In genomic region chr5:27908341-27908740, GRCh38 we compare ENCODE assay signal across 33 cellular contexts.
"Had no signal": no experiment of that assay in that cellular context is flagged by ENCODE, and none has a peak within 500 bp of the region (broad histone marks: within the 10 kb centered on the region; RNA-seq: fewer than 3 reads in every experiment).

No MANE protein-coding gene starts in this region.

- FAIRE-seq: frontal cortex, islet of Langerhans, small intestine had no signal

- H3K4me1 Mint-ChIP-seq: activated CD4-positive, alpha-beta T cell treated with anti-CD3 and anti-CD28 coated beads, Interleukin-2, amount 10 ng/mL, durations not matched to agents 24 days and 14 days; activated naive CD8-positive, alpha-beta T cell treated with anti-CD3 and anti-CD28 coated beads for 36 hours; brain; naive thymus-derived CD4-positive, alpha-beta T cell; stimulated activated memory B cell treated with anti-CD40 and anti-IgM and Interleukin-4, amounts not matched to agents 10 μg/mL and 1 μg/mL and 100 μg/mL, for 72 hours; stimulated activated naive CD8-positive, alpha-beta T cell treated with anti-CD3 and anti-CD28 coated beads, Interleukin-15, amount 100 ng/mL, for 72 hours had no signal

- H3K4me3 ChIP-seq: adrenal gland, ascending aorta, esophagus squamous epithelium, left ventricle myocardium inferior, ovary, sigmoid colon, thyroid gland, upper lobe of left lung, vagina had no signal

- H3K27ac Mint-ChIP-seq: activated CD4-positive, alpha-beta memory T cell treated with anti-CD3 and anti-CD28 coated beads for 36 hours; activated CD4-positive, alpha-beta T cell treated with anti-CD3 and anti-CD28 coated beads, Interleukin-2, amount 10 ng/mL, durations not matched to agents 24 days and 14 days; activated naive CD4-positive, alpha-beta T cell treated with anti-CD3 and anti-CD28 coated beads for 36 hours; activated naive CD8-positive, alpha-beta T cell treated with anti-CD3 and anti-CD28 coated beads for 36 hours; activated T-helper 1 cell treated with anti-CD3 and anti-CD28 coated beads, Interleukin-12 subunit alpha, Interleukin-12 subunit beta, Interleukin-2, Interleukin-4 antibody, amounts not matched to agents 30 ng/mL and 10 ng/mL and 1 ng/mL, durations not matched to agents 14 hours and 24 hours and 36 hours; brain; mesothelial cell of epicardium; naive thymus-derived CD4-positive, alpha-beta T cell; progenitor cell of endocrine pancreas; stimulated activated memory B cell treated with anti-CD40 and anti-IgM and Interleukin-4, amounts not matched to agents 10 μg/mL and 1 μg/mL and 100 μg/mL, for 72 hours; stimulated activated naive CD8-positive, alpha-beta T cell treated with anti-CD3 and anti-CD28 coated beads, Interleukin-15, amount 100 ng/mL, for 72 hours had no signal

- H3K4me3 Mint-ChIP-seq: activated CD4-positive, alpha-beta memory T cell treated with anti-CD3 and anti-CD28 coated beads for 36 hours; activated CD4-positive, alpha-beta T cell treated with anti-CD3 and anti-CD28 coated beads, Interleukin-2, amount 10 ng/mL, durations not matched to agents 24 days and 14 days; activated naive CD4-positive, alpha-beta T cell treated with anti-CD3 and anti-CD28 coated beads for 36 hours; activated naive CD8-positive, alpha-beta T cell treated with anti-CD3 and anti-CD28 coated beads for 36 hours; activated T-helper 1 cell treated with anti-CD3 and anti-CD28 coated beads, Interleukin-12 subunit alpha, Interleukin-12 subunit beta, Interleukin-2, Interleukin-4 antibody, amounts not matched to agents 30 ng/mL and 10 ng/mL and 1 ng/mL, durations not matched to agents 14 hours and 24 hours and 36 hours; brain; mesothelial cell of epicardium; naive thymus-derived CD4-positive, alpha-beta T cell; stimulated activated memory B cell treated with anti-CD40 and anti-IgM and Interleukin-4, amounts not matched to agents 10 μg/mL and 1 μg/mL and 100 μg/mL, for 72 hours; stimulated activated naive CD8-positive, alpha-beta T cell treated with anti-CD3 and anti-CD28 coated beads, Interleukin-15, amount 100 ng/mL, for 72 hours had no signal

- H3K9me3 Mint-ChIP-seq: brain; stimulated activated memory B cell treated with anti-CD40 and anti-IgM and Interleukin-4, amounts not matched to agents 10 μg/mL and 1 μg/mL and 100 μg/mL, for 72 hours had no signal

- H3K27me3 ChIP-seq: adrenal gland, ascending aorta, esophagus squamous epithelium, ovary, sigmoid colon, thyroid gland, upper lobe of left lung, vagina had no signal

- ATAC-seq: naive thymus-derived CD4-positive, alpha-beta T cell; stimulated activated memory B cell treated with anti-CD40 and anti-IgM and Interleukin-4, amounts not matched to agents 10 μg/mL and 1 μg/mL and 100 μg/mL, for 72 hours; stimulated activated naive CD8-positive, alpha-beta T cell treated with anti-CD3 and anti-CD28 coated beads, Interleukin-15, amount 100 ng/mL, for 72 hours had no signal

- H3K27ac ChIP-seq: adrenal gland, ascending aorta, esophagus squamous epithelium, left ventricle myocardium inferior, ovary, sigmoid colon, thyroid gland, upper lobe of left lung, vagina had no signal

- H3K36me3 Mint-ChIP-seq: activated CD4-positive, alpha-beta memory T cell treated with anti-CD3 and anti-CD28 coated beads for 36 hours; activated naive CD8-positive, alpha-beta T cell treated with anti-CD3 and anti-CD28 coated beads for 36 hours; brain; mesothelial cell of epicardium; naive thymus-derived CD4-positive, alpha-beta T cell; stimulated activated memory B cell treated with anti-CD40 and anti-IgM and Interleukin-4, amounts not matched to agents 10 μg/mL and 1 μg/mL and 100 μg/mL, for 72 hours had no signal

- H3K27me3 Mint-ChIP-seq: activated CD4-positive, alpha-beta memory T cell treated with anti-CD3 and anti-CD28 coated beads for 36 hours; activated CD4-positive, alpha-beta T cell treated with anti-CD3 and anti-CD28 coated beads, Interleukin-2, amount 10 ng/mL, durations not matched to agents 24 days and 14 days; activated naive CD8-positive, alpha-beta T cell treated with anti-CD3 and anti-CD28 coated beads for 36 hours; naive thymus-derived CD4-positive, alpha-beta T cell; progenitor cell of endocrine pancreas; stimulated activated memory B cell treated with anti-CD40 and anti-IgM and Interleukin-4, amounts not matched to agents 10 μg/mL and 1 μg/mL and 100 μg/mL, for 72 hours; stimulated activated naive CD8-positive, alpha-beta T cell treated with anti-CD3 and anti-CD28 coated beads, Interleukin-15, amount 100 ng/mL, for 72 hours had no signal

- DNase-seq: activated CD4-positive, alpha-beta memory T cell treated with anti-CD3 and anti-CD28 coated beads for 36 hours; activated CD4-positive, alpha-beta T cell treated with anti-CD3 and anti-CD28 coated beads, Interleukin-2, amount 10 ng/mL, durations not matched to agents 24 days and 14 days; activated CD4-positive, CD25-positive, alpha-beta regulatory T cell treated with anti-CD3 and anti-CD28 coated beads, Interleukin-2, amount 50 U/mL, for 72 hours; activated CD8-positive, alpha-beta memory T cell treated with anti-CD3 and anti-CD28 coated beads, Interleukin-2, amount 50 U/mL, for 4 hours; activated effector memory CD4-positive, alpha-beta T cell treated with anti-CD3 and anti-CD28 coated beads, Interleukin-2, amount 50 U/mL, for 16 hours; activated naive CD4-positive, alpha-beta T cell treated with anti-CD3 and anti-CD28 coated beads for 36 hours; activated naive CD8-positive, alpha-beta T cell treated with anti-CD3 and anti-CD28 coated beads for 36 hours; activated T-cell treated with anti-CD3 and anti-CD28 coated beads, Interleukin-2, amount 50 U/mL, for 1 hour; adrenal gland; caudate nucleus; esophagus squamous epithelium; left ventricle myocardium inferior; naive thymus-derived CD4-positive, alpha-beta T cell; ovary; sigmoid colon; small intestine; stimulated activated CD4-positive, alpha-beta T cell treated with anti-CD3 and anti-CD28 coated beads, Interleukin-1b, Interleukin-23, amount 100 ng/mL, for 48 hours; stimulated activated CD4-positive, alpha-beta T cell treated with anti-CD3 and anti-CD28 coated beads, Interleukin-4, amount 100 ng/mL, for 4 hours; stimulated activated CD8-positive, alpha-beta memory T cell treated with anti-CD3 and anti-CD28 coated beads, Interleukin-4, amount 100 ng/mL, for 48 hours; stimulated activated naive CD8-positive, alpha-beta T cell treated with anti-CD3 and anti-CD28 coated beads, Interleukin-15, amount 100 ng/mL, for 72 hours; substantia nigra; T-helper 2 cell; thyroid gland; upper lobe of left lung had no signal

- H3K9me3 ChIP-seq: adrenal gland, ascending aorta, ovary, sigmoid colon, thyroid gland, upper lobe of left lung, vagina had no signal

- H3K36me3 ChIP-seq: adrenal gland, ascending aorta, esophagus squamous epithelium, left ventricle myocardium inferior, ovary, sigmoid colon, thyroid gland, upper lobe of left lung, vagina had no signal

- H3K4me1 ChIP-seq: adrenal gland, ascending aorta, esophagus squamous epithelium, left ventricle myocardium inferior, sigmoid colon, thyroid gland, upper lobe of left lung, vagina had no signal
